8 cellular contexts compared by ENCODE assay signal in the genomic region with DNA sequence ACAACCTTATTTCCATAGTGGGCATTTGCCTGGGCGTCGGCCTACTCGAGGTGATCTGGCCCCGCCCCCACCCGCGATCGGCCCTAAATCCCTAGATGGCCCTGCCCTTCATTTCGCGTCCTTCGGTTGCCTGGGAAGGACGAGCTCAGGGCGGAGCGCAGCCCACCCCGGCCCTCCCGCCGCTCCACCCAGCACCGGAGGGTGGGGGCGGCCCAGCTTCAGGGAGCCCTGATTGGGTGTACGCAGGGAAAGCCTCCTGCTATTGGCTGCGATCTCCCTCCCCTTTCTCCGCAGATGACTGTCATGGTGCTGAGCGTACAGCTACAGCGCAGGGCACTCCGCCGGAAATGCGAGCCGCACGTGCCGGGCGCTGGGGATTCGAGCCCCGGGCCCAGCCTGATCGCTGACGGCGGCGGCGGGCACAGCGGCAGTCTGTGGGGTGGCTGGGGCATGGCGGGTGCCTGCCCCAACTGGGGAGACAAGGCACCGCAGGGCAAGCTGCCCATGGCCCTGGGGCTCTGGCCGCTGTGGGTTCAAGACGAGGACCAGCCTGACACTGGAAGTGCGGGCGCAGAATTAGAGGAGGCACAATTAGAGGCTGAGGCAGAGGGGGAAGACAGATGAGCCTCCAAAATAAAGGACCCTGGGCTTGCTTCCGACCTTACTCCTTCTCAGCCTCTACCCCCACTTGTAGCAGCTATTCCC. TPM values are rescaled to one million over a fixed set of nuclear protein-coding genes. Genes with fewer than 3 reads are reported as not detected.
DNase-seq lines count a peak whose midpoint lies in the region; ATAC-seq and TF ChIP-seq lines count a peak whose summit lies in the region.

No MANE protein-coding gene starts in this region.

- H3K4me1 ChIP-seq in breast epithelium = peaks cover 0 to 6% of the 10 kb centered on the region in 2 donors

- DNase-seq in HuH-7.5 (ENCODE audit: low spot score) = peak; percentile 47
- peak; percentile 83 to 93 for DNase-seq in breast epithelium (ENCODE audit: low spot score in 2 of 2)
- peak; percentile 87 for DNase-seq in sciatic nerve (ENCODE audit: low spot score)
- no peak for DNase-seq in activated CD4-positive, CD25-positive, alpha-beta regulatory T cell treated with anti-CD3 and anti-CD28 coated beads, Interleukin-2, amount 50 U/mL, for 72 hours

- no peaks in the 10 kb centered on the region for H3K36me3 ChIP-seq in breast epithelium

- peak; percentile 97 for ATAC-seq in sciatic nerve
- ATAC-seq in HG02852 (IDR thresholded peaks at IDR 0.05; ENCODE audit: unreplicated experiment) = no peak
- no peak for ATAC-seq in GM18909 (IDR thresholded peaks at IDR 0.05; ENCODE audit: poor library complexity, unreplicated experiment)

- peak overlapping the region; percentile 91 for H3K27ac ChIP-seq in 22Rv1
- peak overlapping the region; percentile 89 to 93 for H3K27ac ChIP-seq in breast epithelium

- TF ChIP-seq POLR2A in breast epithelium (IDR thresholded peaks at IDR 0.05) = peak; percentile 59

- H3K27me3 ChIP-seq in breast epithelium = no peaks in the 10 kb centered on the region

- TF ChIP-seq CTCF in 22Rv1 (IDR thresholded peaks at IDR 0.05) (no peak), breast epithelium (IDR thresholded peaks at IDR 0.05) (no peak)

- H3K4me3 ChIP-seq in breast epithelium = peak overlapping the region; percentile 32 to 68 (median 56)
- peak overlapping the region; percentile 38 for H3K4me3 ChIP-seq in iPS-18c (ENCODE audit: insufficient read depth, low read depth, low read length)

- intact Hi-C loops in breast epithelium (cut with DNase I; ENCODE audit: low total_unique reads) = no loop called here
- intact Hi-C loops in sciatic nerve (cut with DNase I) = no loop called here

- H3K9me3 ChIP-seq in breast epithelium = no peaks in the 10 kb centered on the region
- no peaks in the 10 kb centered on the region for H3K9me3 ChIP-seq in iPS-18c (ENCODE audit: control insufficient read depth, insufficient read depth, low read length)

RNA-seq across cellular contexts. Expression of a gene that starts 4.3 kb away (rescaled TPM):
- total RNA-seq in breast epithelium (10 to 100 TPM in 2 of 3 donors, 1 to 10 TPM in 1; 2.9 to 19.7 (median 15.4) TPM), sciatic nerve (21.3 TPM)

RNA-seq across cellular contexts. Expression of a gene that starts 14.5 kb away (rescaled TPM):
- total RNA-seq in breast epithelium = 1 to 10 TPM; 1.2 to 2.7 (median 2.0) TPM
- 5.6 TPM for total RNA-seq in sciatic nerve

RNA-seq across cellular contexts. Expression of a gene that starts 22.7 kb away (rescaled TPM):
- 10 to 100 TPM; 24.9 to 30.0 (median 25.1) TPM for total RNA-seq in breast epithelium
- 33.0 TPM for total RNA-seq in sciatic nerve

RNA-seq across cellular contexts. Expression of a gene that starts 24.2 kb away (rescaled TPM):
- total RNA-seq in breast epithelium (1 to 10 TPM in 1 of 3 donors, under 1 TPM in 1, not detected in 1; 0.64 to 1.8 TPM), sciatic nerve (0.89 TPM)

RNA-seq across cellular contexts. Expression of a gene that starts 48.5 kb away (rescaled TPM):
- total RNA-seq in breast epithelium = 1 to 10 TPM in 1 of 3 donors, not detected in 2; 1.9 TPM
- total RNA-seq in sciatic nerve = not detected
